Comparison of ENCODE assay signal across 19 cellular contexts in genomic region chr14:102504302-102504950, GRCh38. TPM values are rescaled to one million over a fixed set of nuclear protein-coding genes. Genes with fewer than 3 reads are reported as not detected.
A peak's percentile ranks its signal among the peaks of the same experiment; 100 is the strongest.
DNase-seq lines count a peak whose midpoint lies in the region; ATAC-seq and TF ChIP-seq lines count a peak whose summit lies in the region.
"Had no signal": no experiment of that assay in that cellular context is flagged by ENCODE, and none has a peak within 500 bp of the region (broad histone marks: within the 10 kb centered on the region; RNA-seq: fewer than 3 reads in every experiment).

No MANE protein-coding gene starts in this region.

- no peaks in the 10 kb centered on the region for H3K9me3 ChIP-seq in HEK293 (ENCODE audit: control insufficient read depth, insufficient read depth, low read depth, low read length)
- H3K9me3 ChIP-seq in ascending aorta = no peaks in the 10 kb centered on the region
- no peaks in the 10 kb centered on the region for H3K9me3 ChIP-seq in gastroesophageal sphincter
- no peaks in the 10 kb centered on the region for H3K9me3 ChIP-seq in neutrophil
- H3K9me3 ChIP-seq in tibial nerve = no peaks in the 10 kb centered on the region
- H3K9me3 ChIP-seq in BE2C = no peaks in the 10 kb centered on the region
- H3K9me3 ChIP-seq: prostate gland had no signal

- H3K27ac ChIP-seq in HEK293 (ENCODE audit: extremely low read depth, low read depth, low read length) = no peak overlapping the region
- H3K27ac ChIP-seq in ascending aorta = peak overlapping the region; percentile 19 to 36
- H3K27ac ChIP-seq in gastroesophageal sphincter = peak overlapping the region in 3 of 4 donors; percentile 37 to 66 (median 41)
- peak overlapping the region; percentile 44 for H3K27ac ChIP-seq in neutrophil
- H3K27ac ChIP-seq in tibial nerve = peak overlapping the region in 1 of 4 donors; percentile 41
- H3K27ac ChIP-seq: C4-2B, prostate gland had no signal

- CTCF ChIA-PET in HEK293 (lab: Yijun Ruan, JAX) = no interaction called here

- WGBS in gastroesophageal sphincter (ENCODE audit: low coverage in 1 of 2), 2 donors = 65 to 80% methylated on average over 1 to 7 of the region's 16 CpGs
- WGBS in tibial nerve, 2 donors = 62 to 68% methylated on average over 9 to 16 of the region's 16 CpGs

- H3K4me3 ChIP-seq in HEK293 (ENCODE audit: low read depth, low read length) (no peak overlapping the region), ascending aorta (no peak overlapping the region), gastroesophageal sphincter (no peak overlapping the region), neutrophil (ENCODE audit: low read depth in 1 of 2, low read length in 1 of 2) (no peak overlapping the region), tibial nerve (no peak overlapping the region), BE2C (ENCODE audit: low read depth, low read length) (no peak overlapping the region)
- H3K4me3 ChIP-seq: prostate gland had no signal

- intact Hi-C loops in ascending aorta (cut with DNase I) = loop anchor here (10.0 kb wide), 1 partner anchor 270 kb away; no protein-coding TSS in a partner anchor

- ATAC-seq in gastroesophageal sphincter (no peak), GM21529 (IDR thresholded peaks at IDR 0.05; ENCODE audit: unreplicated experiment) (no peak)

- H3K36me3 ChIP-seq in HEK293 (ENCODE audit: control insufficient read depth in 2 of 2, insufficient read depth in 1 of 2, low read length in 2 of 2) = peaks cover 0 to 40% of the 10 kb centered on the region in 2 experiments; a peak in 1 of 3 replicates
- H3K36me3 ChIP-seq in ascending aorta = no peaks in the 10 kb centered on the region
- H3K36me3 ChIP-seq in gastroesophageal sphincter = peaks cover 0 to 37% of the 10 kb centered on the region in 2 donors
- peaks cover 27% of the 10 kb centered on the region for H3K36me3 ChIP-seq in neutrophil
- H3K36me3 ChIP-seq in tibial nerve = peaks cover 0 to 34% (median 0%) of the 10 kb centered on the region in 3 donors
- no peaks in the 10 kb centered on the region; the same call in 1 of the 2 replicates for H3K36me3 ChIP-seq in BE2C
- H3K36me3 ChIP-seq: prostate gland had no signal

- no peak for TF ChIP-seq EP300 in gastroesophageal sphincter (IDR thresholded peaks at IDR 0.05)
- no peak for TF ChIP-seq EP300 in tibial nerve (IDR thresholded peaks at IDR 0.05)

- H3K4me1 ChIP-seq in HEK293 (ENCODE audit: control insufficient read depth, insufficient read depth, low read length) (no peaks in the 10 kb centered on the region), ascending aorta (peaks cover 3 to 17% of the 10 kb centered on the region in 2 donors), gastroesophageal sphincter (peaks cover 0 to 31% (median 9%) of the 10 kb centered on the region in 3 donors), neutrophil (ENCODE audit: control insufficient read depth in 1 of 2, insufficient read depth in 1 of 2, low read depth in 1 of 2, low read length in 1 of 2) (peaks cover 5 to 8% of the 10 kb centered on the region in 2 experiments), tibial nerve (peaks cover 0 to 24% (median 0%) of the 10 kb centered on the region in 4 donors), BE2C (peaks cover 3% of the 10 kb centered on the region)
- H3K4me1 ChIP-seq: prostate gland had no signal

- no peak for DNase-seq in ascending aorta (ENCODE audit: low spot score in 2 of 2)
- DNase-seq in tibial nerve (ENCODE audit: low spot score in 2 of 2) = no peak
- DNase-seq in BE2C = no peak
- DNase-seq in activated CD4-positive, alpha-beta T cell treated with anti-CD3 and anti-CD28 coated beads, Interleukin-2, amount 50 U/mL, for 1 hour = no peak
- DNase-seq: ACHN; activated CD4-positive, alpha-beta memory T cell treated with anti-CD3 and anti-CD28 coated beads for 36 hours; activated naive CD4-positive, alpha-beta T cell; activated T-cell treated with anti-CD3 and anti-CD28 coated beads for 4 hours; amygdala; Karpas-422; NCI-H1105; NCI-H2081 treated with DMSO at 0.1 percent for 48 hours; NCI-H446 treated with DMSO at 0.1 percent for 48 hours had no signal

- H3K27me3 ChIP-seq in ascending aorta (no peaks in the 10 kb centered on the region), gastroesophageal sphincter (no peaks in the 10 kb centered on the region), neutrophil (peaks cover 10% of the 10 kb centered on the region), tibial nerve (no peaks in the 10 kb centered on the region), BE2C (no peaks in the 10 kb centered on the region)

- POLR2A ChIA-PET in HEK293 (lab: Yijun Ruan, JAX) = no interaction called here

- TF ChIP-seq CTCF in HEK293 (tag by site-specific recombination; IDR thresholded peaks at IDR 0.05) (no peak), ascending aorta (IDR thresholded peaks at IDR 0.05) (no peak), gastroesophageal sphincter (IDR thresholded peaks at IDR 0.05) (no peak), neutrophil (IDR thresholded peaks at IDR 0.05) (no peak), tibial nerve (IDR thresholded peaks at IDR 0.05) (no peak), BE2C (IDR thresholded peaks at IDR 0.05; ENCODE audit: low read depth, low read length) (no peak)

- TF ChIP-seq POLR2A in gastroesophageal sphincter (IDR thresholded peaks at IDR 0.05) (no peak), tibial nerve (IDR thresholded peaks at IDR 0.05) (no peak)

TF ChIP-seq in HEK293, 187 proteins besides CTCF, POLR2A, EP300 and RAD21:
- TF ChIP-seq ZNF791 (tag by site-specific recombination; IDR thresholded peaks at IDR 0.05) (no peak), ZIC2 (tag by site-specific recombination; IDR thresholded peaks at IDR 0.05) (peak; percentile 36; the same call in 1 of the 2 replicates), ZBTB17 (tag by site-specific recombination; IDR thresholded peaks at IDR 0.05) (peak; percentile 79), ATF2 (tag by site-specific recombination; IDR thresholded peaks at IDR 0.05; ENCODE audit: low read depth) (peak; percentile 60; the same call in 1 of the 2 replicates), KLF1 (tag by site-specific recombination; IDR thresholded peaks at IDR 0.05) (0 out of 2 replicates have a peak, but pooled peaks have one; percentile 31), ZFP69B (tag by site-specific recombination; IDR thresholded peaks at IDR 0.05) (peak; percentile 88), ZNF146 (tag by site-specific recombination; IDR thresholded peaks at IDR 0.05) (no peak), HOXA7 (CRISPR knock-in tag; IDR thresholded peaks at IDR 0.05; ENCODE audit: borderline replicate concordance) (no peak), GLIS2 (tag by site-specific recombination; IDR thresholded peaks at IDR 0.05) (0 out of 2 replicates have a peak, but pooled peaks have one; percentile 38)
- TF ChIP-seq, protein P1, sequence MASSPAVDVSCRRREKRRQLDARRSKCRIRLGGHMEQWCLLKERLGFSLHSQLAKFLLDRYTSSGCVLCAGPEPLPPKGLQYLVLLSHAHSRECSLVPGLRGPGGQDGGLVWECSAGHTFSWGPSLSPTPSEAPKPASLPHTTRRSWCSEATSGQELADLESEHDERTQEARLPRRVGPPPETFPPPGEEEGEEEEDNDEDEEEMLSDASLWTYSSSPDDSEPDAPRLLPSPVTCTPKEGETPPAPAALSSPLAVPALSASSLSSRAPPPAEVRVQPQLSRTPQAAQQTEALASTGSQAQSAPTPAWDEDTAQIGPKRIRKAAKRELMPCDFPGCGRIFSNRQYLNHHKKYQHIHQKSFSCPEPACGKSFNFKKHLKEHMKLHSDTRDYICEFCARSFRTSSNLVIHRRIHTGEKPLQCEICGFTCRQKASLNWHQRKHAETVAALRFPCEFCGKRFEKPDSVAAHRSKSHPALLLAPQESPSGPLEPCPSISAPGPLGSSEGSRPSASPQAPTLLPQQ (tag by site-specific recombination; IDR thresholded peaks at IDR 0.05) = peak; percentile 93

RNA-seq across cellular contexts. Expression of gene ANKRD9, which starts 5.2 kb away (rescaled TPM):
- total RNA-seq in ascending aorta = 118 TPM
- 10 to 100 TPM; 19.4 to 44.2 (median 31.3) TPM for total RNA-seq in gastroesophageal sphincter
- total RNA-seq in tibial nerve = 10 to 100 TPM; 11.4 to 39.3 (median 26.2) TPM
- polyA plus RNA-seq in BE2C (2012; ENCODE audit: insufficient read depth, insufficient read length, low read depth) = 12.5 TPM
